Comparison of ENCODE assay signal across 8 cellular contexts in the genomic region with DNA sequence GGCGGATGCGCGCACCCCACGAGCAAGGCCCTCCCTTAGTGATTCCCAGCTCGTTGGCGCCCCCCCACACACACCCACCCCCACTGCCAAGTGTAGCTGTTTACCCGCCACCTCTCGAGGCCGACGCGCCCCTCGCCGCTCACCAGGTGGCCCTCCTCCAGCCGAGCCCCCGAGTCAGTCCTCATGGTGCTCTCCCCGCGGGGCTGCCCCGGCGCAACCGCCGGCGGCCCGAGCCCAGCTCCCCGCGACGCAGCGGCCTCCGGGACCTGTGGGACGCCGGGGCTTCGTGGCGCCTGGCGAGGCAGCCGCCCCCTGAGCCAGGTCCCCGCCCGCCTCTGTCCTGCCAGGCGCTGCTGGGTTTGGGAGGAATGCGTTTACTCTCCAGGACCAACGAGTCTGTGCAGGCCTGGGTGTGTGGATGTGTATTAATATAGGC. TPM values are rescaled to one million over a fixed set of nuclear protein-coding genes. Genes with fewer than 3 reads are reported as not detected.
DNase-seq lines count a peak whose midpoint lies in the region; ATAC-seq, FAIRE-seq and TF ChIP-seq lines count a peak whose summit lies in the region.

A gene with protein sequence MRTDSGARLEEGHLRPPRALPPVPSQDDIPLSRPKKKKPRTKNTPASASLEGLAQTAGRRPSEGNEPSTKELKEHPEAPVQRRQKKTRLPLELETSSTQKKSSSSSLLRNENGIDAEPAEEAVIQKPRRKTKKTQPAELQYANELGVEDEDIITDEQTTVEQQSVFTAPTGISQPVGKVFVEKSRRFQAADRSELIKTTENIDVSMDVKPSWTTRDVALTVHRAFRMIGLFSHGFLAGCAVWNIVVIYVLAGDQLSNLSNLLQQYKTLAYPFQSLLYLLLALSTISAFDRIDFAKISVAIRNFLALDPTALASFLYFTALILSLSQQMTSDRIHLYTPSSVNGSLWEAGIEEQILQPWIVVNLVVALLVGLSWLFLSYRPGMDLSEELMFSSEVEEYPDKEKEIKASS (minus strand): TSS at position 288 of the 436 bp plus-strand sequence. CDS start 103 bp downstream, at position 185.

- H4K20me1 ChIP-seq in OCI-LY3 (ENCODE audit: insufficient read depth, low read length), result no peaks in the 10 kb centered on the region

- ATAC-seq in A549 (peak; percentile 69 to 81; a peak in 5 of 6 replicates), HG02938 (IDR thresholded peaks at IDR 0.05; ENCODE audit: unreplicated experiment) (peak; percentile 40)

- peak within 1 kb of the TSS; percentile 99 for H2AFZ ChIP-seq in OCI-LY3 (ENCODE audit: low read depth, low read length)

- H3K9ac ChIP-seq in OCI-LY3 (ENCODE audit: low read length) (peak within 1 kb of the TSS; percentile 86), rectal smooth muscle tissue (ENCODE audit: low read length) (peak within 1 kb of the TSS; percentile 88)

- POLR2A ChIA-PET in A549 (lab: Yijun Ruan, JAX), result interaction anchor here (0.6 to 1.4 kb wide), 4 partner anchors 11 to 138 kb away, joined by 3 to 4 read pairs (median 3); no protein-coding TSS in a partner anchor

- H3K36me3 ChIP-seq in OCI-LY3 (replicated peaks; ENCODE audit: low read depth, low read length) (no peaks in the 10 kb centered on the region), rectal smooth muscle tissue (ENCODE audit: control insufficient read depth, insufficient read depth, low read length) (no peaks in the 10 kb centered on the region)

- H3K4me2 ChIP-seq in A549 (peak within 1 kb of the TSS; percentile 92), OCI-LY3 (ENCODE audit: low read length) (peak within 1 kb of the TSS; percentile 75)

- TF ChIP-seq RAD21 in A549 (conservative IDR thresholded peaks at IDR 0.05 in 1 of 2, IDR thresholded peaks at IDR 0.05 in 1 of 2), result no peak; a peak in 1 of 5 replicates

- peak within 1 kb of the TSS; percentile 99 for H3K4me3 ChIP-seq in A549
- H3K4me3 ChIP-seq in OCI-LY3 (ENCODE audit: low read length), result peak within 1 kb of the TSS; percentile 83
- H3K4me3 ChIP-seq in rectal smooth muscle tissue (ENCODE audit: low read length), result peak within 1 kb of the TSS; percentile 99

- FAIRE-seq in A549 (lab: Jason Lieb, UNC), result no peak
- peak; percentile 89 for FAIRE-seq in GM12891 (lab: Jason Lieb, UNC)

- peak; percentile 28 to 54 for DNase-seq in A549 (ENCODE audit: low read depth in 1 of 2, low spot score in 1 of 2)
- peak; percentile 51 for DNase-seq in GM12891 (ENCODE audit: insufficient read length, low spot score)
- peak; percentile 9 for DNase-seq in hepatic stellate cell (ENCODE audit: low spot score)
- no peak for DNase-seq in T1000 (lab: John Stamatoyannopoulos, UW)

- H3K4me1 ChIP-seq in A549, result peaks cover 12% of the 10 kb centered on the region
- H3K4me1 ChIP-seq in OCI-LY3 (ENCODE audit: low read length), result peaks cover 10% of the 10 kb centered on the region
- H3K4me1 ChIP-seq in rectal smooth muscle tissue (ENCODE audit: control insufficient read depth, insufficient read depth, low read length), result no peaks in the 10 kb centered on the region

- no peak for TF ChIP-seq EP300 in A549 (IDR thresholded peaks at IDR 0.05)

- TF ChIP-seq CTCF in A549 (IDR thresholded peaks at IDR 0.05) (peak; percentile 10; the same call in 1 of the 3 replicates), OCI-LY3 (IDR thresholded peaks at IDR 0.05; ENCODE audit: low read depth, low read length) (peak; percentile 27; the same call in 1 of the 2 replicates)

- CTCF ChIA-PET in A549 (lab: Yijun Ruan, JAX), result interaction anchor here (0.8 kb wide), 1 partner anchor 21 kb away, joined by 3 read pairs; no protein-coding TSS in a partner anchor

- no peak for TF ChIP-seq POLR2A in A549 (IDR thresholded peaks at IDR 0.05; ENCODE audit: low read length)
- TF ChIP-seq POLR2A in GM12891 (IDR thresholded peaks at IDR 0.05; ENCODE audit: low read depth, low read length), result no peak

- H3K9me3 ChIP-seq in A549 (no peaks in the 10 kb centered on the region), OCI-LY3 (ENCODE audit: insufficient read depth, low read length) (no peaks in the 10 kb centered on the region)

- H3K27ac ChIP-seq in A549 (peak within 1 kb of the TSS; percentile 94), OCI-LY3 (ENCODE audit: low read length) (peak within 1 kb of the TSS; percentile 66), angular gyrus (ENCODE audit: low read depth, low read length) (peak within 1 kb of the TSS; percentile 91), rectal smooth muscle tissue (ENCODE audit: low read depth, low read length) (peak within 1 kb of the TSS; percentile 94)

- H3K27me3 ChIP-seq in OCI-LY3 (ENCODE audit: low read depth, low read length) (no peaks in the 10 kb centered on the region), rectal smooth muscle tissue (ENCODE audit: control insufficient read depth, insufficient read depth, low read length) (no peaks in the 10 kb centered on the region)

- no peaks in the 10 kb centered on the region for H3K79me2 ChIP-seq in OCI-LY3 (ENCODE audit: low read length)

- 0% methylated on average over 4 of the region's 39 CpGs for WGBS in A549 (ENCODE audit: missing lambda C conversion rate)

TF ChIP-seq in A549, 52 proteins besides CTCF, POLR2A, EP300 and RAD21:
- TF ChIP-seq NFE2L2 (conservative IDR thresholded peaks at IDR 0.05; ENCODE audit: low read length) (no peak), NPAS2 (CRISPR knock-in tag; IDR thresholded peaks at IDR 0.05; ENCODE audit: borderline replicate concordance) (no peak), CEBPB (IDR thresholded peaks at IDR 0.05) (no peak), HOXB13 (CRISPR knock-in tag; IDR thresholded peaks at IDR 0.05; ENCODE audit: low read depth) (no peak)
- TF ChIP-seq, protein P1, sequence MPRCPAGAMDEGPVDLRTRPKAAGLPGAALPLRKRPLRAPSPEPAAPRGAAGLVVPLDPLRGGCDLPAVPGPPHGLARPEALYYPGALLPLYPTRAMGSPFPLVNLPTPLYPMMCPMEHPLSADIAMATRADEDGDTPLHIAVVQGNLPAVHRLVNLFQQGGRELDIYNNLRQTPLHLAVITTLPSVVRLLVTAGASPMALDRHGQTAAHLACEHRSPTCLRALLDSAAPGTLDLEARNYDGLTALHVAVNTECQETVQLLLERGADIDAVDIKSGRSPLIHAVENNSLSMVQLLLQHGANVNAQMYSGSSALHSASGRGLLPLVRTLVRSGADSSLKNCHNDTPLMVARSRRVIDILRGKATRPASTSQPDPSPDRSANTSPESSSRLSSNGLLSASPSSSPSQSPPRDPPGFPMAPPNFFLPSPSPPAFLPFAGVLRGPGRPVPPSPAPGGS (IDR thresholded peaks at IDR 0.05), result no peak
- TF ChIP-seq, protein P2, sequence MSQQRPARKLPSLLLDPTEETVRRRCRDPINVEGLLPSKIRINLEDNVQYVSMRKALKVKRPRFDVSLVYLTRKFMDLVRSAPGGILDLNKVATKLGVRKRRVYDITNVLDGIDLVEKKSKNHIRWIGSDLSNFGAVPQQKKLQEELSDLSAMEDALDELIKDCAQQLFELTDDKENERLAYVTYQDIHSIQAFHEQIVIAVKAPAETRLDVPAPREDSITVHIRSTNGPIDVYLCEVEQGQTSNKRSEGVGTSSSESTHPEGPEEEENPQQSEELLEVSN (IDR thresholded peaks at IDR 0.05; ENCODE audit: borderline replicate concordance, low read depth), result peak; percentile 71
- TF ChIP-seq, protein P3, sequence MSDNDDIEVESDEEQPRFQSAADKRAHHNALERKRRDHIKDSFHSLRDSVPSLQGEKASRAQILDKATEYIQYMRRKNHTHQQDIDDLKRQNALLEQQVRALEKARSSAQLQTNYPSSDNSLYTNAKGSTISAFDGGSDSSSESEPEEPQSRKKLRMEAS (IDR thresholded peaks at IDR 0.05), result peak; percentile 26
TF ChIP-seq in A549: peak in this region for 2.

TF ChIP-seq in GM12891, 5 proteins besides CTCF, POLR2A, EP300 and RAD21:
- no peak for TF ChIP-seq POLR2AphosphoS5 (IDR thresholded peaks at IDR 0.05; ENCODE audit: low read depth, low read length)
- TF ChIP-seq POU2F2 (IDR thresholded peaks at IDR 0.05; ENCODE audit: low read depth, low read length), result no peak
- no peak for TF ChIP-seq TAF1 (IDR thresholded peaks at IDR 0.05; ENCODE audit: low read depth, low read length)
- no peak for TF ChIP-seq SPI1 (IDR thresholded peaks at IDR 0.05; ENCODE audit: low read depth, low read length)
- no peak for TF ChIP-seq PAX5 (IDR thresholded peaks at IDR 0.05; ENCODE audit: insufficient read depth, low read length, severe bottlenecking)

RNA-seq across cellular contexts. Expression of the gene that starts here (rescaled TPM):
- polyA plus RNA-seq in A549 (2011; rRNA removed) (34.8 and 37.1 TPM in 2 replicates), A549 (2017; fragmentation: RNase III; extraction: RNeasy Plus Mini Kit Qiagen cat#74134 plus additional on column Dnase treatment) (15.7 to 20.1 TPM (median 19.6 TPM) in 3 replicates)
- 15.7 and 17.0 TPM in 2 replicates for polyA plus RNA-seq in A549 (2012; cell fraction: cytosol; rRNA removed)
- 6.5 and 10.9 TPM in 2 replicates for polyA plus RNA-seq in A549 (2012; cell fraction: nucleus; rRNA removed)
- 16.4 and 19.7 TPM in 2 replicates for polyA minus RNA-seq in A549 (2011; rRNA and poly(A)+ RNA removed)
- polyA plus RNA-seq in GM12891 (2012; ENCODE audit: low read depth, missing spikeins), result 8.8 TPM
